Comparison of ENCODE assay signal across 28 cellular contexts in genomic region chr9:135998410-135999071, GRCh38.
"Had no signal": no experiment of that assay in that cellular context is flagged by ENCODE, and none has a peak within 500 bp of the region (broad histone marks: within the 10 kb centered on the region; RNA-seq: fewer than 3 reads in every experiment).

No MANE protein-coding gene starts in this region.

- H3K36me3 ChIP-seq: ascending aorta, breast epithelium, cardiac muscle cell, esophagus muscularis mucosa, gastrocnemius medialis, heart left ventricle had no signal

- DNase-seq: activated CD4-positive, alpha-beta memory T cell treated with anti-CD3 and anti-CD28 coated beads for 36 hours; activated CD4-positive, alpha-beta T cell treated with anti-CD3 and anti-CD28 coated beads for 36 hours; activated CD4-positive, alpha-beta T cell treated with anti-CD3 and anti-CD28 coated beads, Interleukin-2, amount 10 ng/mL, durations not matched to agents 24 days and 14 days; activated CD4-positive, CD25-positive, alpha-beta regulatory T cell; activated CD4-positive, CD25-positive, alpha-beta regulatory T cell treated with anti-CD3 and anti-CD28 coated beads, Interleukin-2, amount 50 U/mL, for 72 hours; activated CD8-positive, alpha-beta memory T cell treated with anti-CD3 and anti-CD28 coated beads, Interleukin-2, amount 10 ng/mL, durations not matched to agents 7 days and 5 days; activated CD8-positive, alpha-beta memory T cell treated with anti-CD3 and anti-CD28 coated beads, Interleukin-2, amount 50 U/mL, for 4 hours; activated CD8-positive, alpha-beta T cell treated with anti-CD3 and anti-CD28 coated beads, Interleukin-2, amount 10 ng/mL, durations not matched to agents 7 days and 5 days; activated effector memory CD4-positive, alpha-beta T cell treated with anti-CD3 and anti-CD28 coated beads, Interleukin-2, amount 50 U/mL, for 16 hours; activated naive CD4-positive, alpha-beta T cell treated with anti-CD3 and anti-CD28 coated beads, Interleukin-2, amount 10 ng/mL, durations not matched to agents 7 days and 5 days; activated naive CD8-positive, alpha-beta T cell treated with anti-CD3 and anti-CD28 coated beads, Interleukin-2, amount 10 ng/mL, durations not matched to agents 7 days and 5 days; activated T-cell treated with anti-CD3 and anti-CD28 coated beads, Interleukin-2, amount 50 U/mL, for 1 hour; activated T-cell treated with anti-CD3 and anti-CD28 coated beads, Interleukin-2, amount 50 U/mL, for 48 hours; central memory CD4-positive, alpha-beta T cell; cortex of kidney; dermis blood vessel endothelial cell; effector CD4-positive, alpha-beta T cell; effector memory CD8-positive, alpha-beta T cell; foreskin keratinocyte; gastrocnemius medialis; glutamatergic neuron; T-helper 17 cell had no signal

- H3K4me3 ChIP-seq: ascending aorta, breast epithelium, cardiac muscle cell, esophagus muscularis mucosa, gastrocnemius medialis, heart left ventricle had no signal

- H3K4me1 ChIP-seq: breast epithelium, foreskin keratinocyte had no signal

- H3K27me3 ChIP-seq: ascending aorta, breast epithelium, cardiac muscle cell, esophagus muscularis mucosa, foreskin keratinocyte, gastrocnemius medialis, heart left ventricle had no signal

- H3K27ac ChIP-seq: ascending aorta, breast epithelium, cardiac muscle cell, esophagus muscularis mucosa, foreskin keratinocyte, gastrocnemius medialis, heart left ventricle had no signal

- ATAC-seq: activated CD4-positive, alpha-beta T cell treated with anti-CD3 and anti-CD28 coated beads for 36 hours; activated CD8-positive, alpha-beta memory T cell treated with anti-CD3 and anti-CD28 coated beads, Interleukin-2, amount 10 ng/mL, durations not matched to agents 7 days and 5 days; activated CD8-positive, alpha-beta T cell treated with anti-CD3 and anti-CD28 coated beads, Interleukin-2, amount 10 ng/mL, durations not matched to agents 7 days and 5 days; activated naive CD4-positive, alpha-beta T cell treated with anti-CD3 and anti-CD28 coated beads, Interleukin-2, amount 50 U/mL, for 72 hours; effector memory CD8-positive, alpha-beta T cell; foreskin keratinocyte; gastrocnemius medialis; heart left ventricle; T-helper 17 cell had no signal

- H3K9me3 ChIP-seq: ascending aorta, breast epithelium, esophagus muscularis mucosa, gastrocnemius medialis, heart left ventricle had no signal
